1 cellular context compared by ENCODE assay signal in genomic region chrX:39816871-39817731, GRCh38.
TF ChIP-seq lines count a peak whose summit lies in the region.

No MANE protein-coding gene starts in this region.

TF ChIP-seq in WTC11, 78 proteins besides CTCF, POLR2A, EP300 and RAD21 (continued from another document and continues in another):
- TF ChIP-seq PREB (CRISPR knock-in tag; IDR thresholded peaks at IDR 0.05; ENCODE audit: borderline replicate concordance) = no peak
- TF ChIP-seq TEAD4 (CRISPR knock-in tag; IDR thresholded peaks at IDR 0.05) = no peak
- peak; percentile 56; the same call in 1 of the 2 replicates for TF ChIP-seq FOXP4 (CRISPR knock-in tag; IDR thresholded peaks at IDR 0.05)
- TF ChIP-seq, protein P1, sequence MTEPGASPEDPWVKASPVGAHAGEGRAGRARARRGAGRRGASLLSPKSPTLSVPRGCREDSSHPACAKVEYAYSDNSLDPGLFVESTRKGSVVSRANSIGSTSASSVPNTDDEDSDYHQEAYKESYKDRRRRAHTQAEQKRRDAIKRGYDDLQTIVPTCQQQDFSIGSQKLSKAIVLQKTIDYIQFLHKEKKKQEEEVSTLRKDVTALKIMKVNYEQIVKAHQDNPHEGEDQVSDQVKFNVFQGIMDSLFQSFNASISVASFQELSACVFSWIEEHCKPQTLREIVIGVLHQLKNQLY (CRISPR knock-in tag; IDR thresholded peaks at IDR 0.05) = no peak
- no peak for TF ChIP-seq ARID4B (CRISPR knock-in tag; IDR thresholded peaks at IDR 0.05; ENCODE audit: borderline replicate concordance)
- TF ChIP-seq, protein P2, sequence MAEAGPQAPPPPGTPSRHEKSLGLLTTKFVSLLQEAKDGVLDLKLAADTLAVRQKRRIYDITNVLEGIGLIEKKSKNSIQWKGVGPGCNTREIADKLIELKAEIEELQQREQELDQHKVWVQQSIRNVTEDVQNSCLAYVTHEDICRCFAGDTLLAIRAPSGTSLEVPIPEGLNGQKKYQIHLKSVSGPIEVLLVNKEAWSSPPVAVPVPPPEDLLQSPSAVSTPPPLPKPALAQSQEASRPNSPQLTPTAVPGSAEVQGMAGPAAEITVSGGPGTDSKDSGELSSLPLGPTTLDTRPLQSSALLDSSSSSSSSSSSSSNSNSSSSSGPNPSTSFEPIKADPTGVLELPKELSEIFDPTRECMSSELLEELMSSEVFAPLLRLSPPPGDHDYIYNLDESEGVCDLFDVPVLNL (CRISPR knock-in tag; IDR thresholded peaks at IDR 0.05; ENCODE audit: borderline replicate concordance, low read depth) = no peak
- no peak for TF ChIP-seq ZNF425 (CRISPR knock-in tag; conservative IDR thresholded peaks at IDR 0.05)
- no peak for TF ChIP-seq SMAD3 (CRISPR knock-in tag; IDR thresholded peaks at IDR 0.05; ENCODE audit: borderline replicate concordance)
- no peak for TF ChIP-seq ESRRA (CRISPR knock-in tag; IDR thresholded peaks at IDR 0.05; ENCODE audit: borderline replicate concordance)
- TF ChIP-seq NR2C2 (CRISPR knock-in tag; IDR thresholded peaks at IDR 0.05) = no peak
- TF ChIP-seq, protein P3, sequence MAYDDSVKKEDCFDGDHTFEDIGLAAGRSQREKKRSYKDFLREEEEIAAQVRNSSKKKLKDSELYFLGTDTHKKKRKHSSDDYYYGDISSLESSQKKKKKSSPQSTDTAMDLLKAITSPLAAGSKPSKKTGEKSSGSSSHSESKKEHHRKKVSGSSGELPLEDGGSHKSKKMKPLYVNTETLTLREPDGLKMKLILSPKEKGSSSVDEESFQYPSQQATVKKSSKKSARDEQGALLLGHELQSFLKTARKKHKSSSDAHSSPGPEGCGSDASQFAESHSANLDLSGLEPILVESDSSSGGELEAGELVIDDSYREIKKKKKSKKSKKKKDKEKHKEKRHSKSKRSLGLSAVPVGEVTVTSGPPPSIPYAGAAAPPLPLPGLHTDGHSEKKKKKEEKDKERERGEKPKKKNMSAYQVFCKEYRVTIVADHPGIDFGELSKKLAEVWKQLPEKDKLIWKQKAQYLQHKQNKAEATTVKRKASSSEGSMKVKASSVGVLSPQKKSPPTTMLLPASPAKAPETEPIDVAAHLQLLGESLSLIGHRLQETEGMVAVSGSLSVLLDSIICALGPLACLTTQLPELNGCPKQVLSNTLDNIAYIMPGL (CRISPR knock-in tag; IDR thresholded peaks at IDR 0.05) = no peak
- TF ChIP-seq TCF7 (CRISPR knock-in tag; IDR thresholded peaks at IDR 0.05; ENCODE audit: low read depth) = no peak
- no peak for TF ChIP-seq ZNF416 (CRISPR knock-in tag; IDR thresholded peaks at IDR 0.05)
- TF ChIP-seq, protein P4, sequence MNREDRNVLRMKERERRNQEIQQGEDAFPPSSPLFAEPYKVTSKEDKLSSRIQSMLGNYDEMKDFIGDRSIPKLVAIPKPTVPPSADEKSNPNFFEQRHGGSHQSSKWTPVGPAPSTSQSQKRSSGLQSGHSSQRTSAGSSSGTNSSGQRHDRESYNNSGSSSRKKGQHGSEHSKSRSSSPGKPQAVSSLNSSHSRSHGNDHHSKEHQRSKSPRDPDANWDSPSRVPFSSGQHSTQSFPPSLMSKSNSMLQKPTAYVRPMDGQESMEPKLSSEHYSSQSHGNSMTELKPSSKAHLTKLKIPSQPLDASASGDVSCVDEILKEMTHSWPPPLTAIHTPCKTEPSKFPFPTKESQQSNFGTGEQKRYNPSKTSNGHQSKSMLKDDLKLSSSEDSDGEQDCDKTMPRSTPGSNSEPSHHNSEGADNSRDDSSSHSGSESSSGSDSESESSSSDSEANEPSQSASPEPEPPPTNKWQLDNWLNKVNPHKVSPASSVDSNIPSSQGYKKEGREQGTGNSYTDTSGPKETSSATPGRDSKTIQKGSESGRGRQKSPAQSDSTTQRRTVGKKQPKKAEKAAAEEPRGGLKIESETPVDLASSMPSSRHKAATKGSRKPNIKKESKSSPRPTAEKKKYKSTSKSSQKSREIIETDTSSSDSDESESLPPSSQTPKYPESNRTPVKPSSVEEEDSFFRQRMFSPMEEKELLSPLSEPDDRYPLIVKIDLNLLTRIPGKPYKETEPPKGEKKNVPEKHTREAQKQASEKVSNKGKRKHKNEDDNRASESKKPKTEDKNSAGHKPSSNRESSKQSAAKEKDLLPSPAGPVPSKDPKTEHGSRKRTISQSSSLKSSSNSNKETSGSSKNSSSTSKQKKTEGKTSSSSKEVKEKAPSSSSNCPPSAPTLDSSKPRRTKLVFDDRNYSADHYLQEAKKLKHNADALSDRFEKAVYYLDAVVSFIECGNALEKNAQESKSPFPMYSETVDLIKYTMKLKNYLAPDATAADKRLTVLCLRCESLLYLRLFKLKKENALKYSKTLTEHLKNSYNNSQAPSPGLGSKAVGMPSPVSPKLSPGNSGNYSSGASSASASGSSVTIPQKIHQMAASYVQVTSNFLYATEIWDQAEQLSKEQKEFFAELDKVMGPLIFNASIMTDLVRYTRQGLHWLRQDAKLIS (CRISPR knock-in tag; IDR thresholded peaks at IDR 0.05; ENCODE audit: borderline replicate concordance) = no peak
- peak; percentile 70; the same call in 1 of the 2 replicates for TF ChIP-seq FOXK1 (CRISPR knock-in tag; IDR thresholded peaks at IDR 0.05)
- TF ChIP-seq GTF2I (CRISPR knock-in tag; conservative IDR thresholded peaks at IDR 0.05) = no peak
- no peak for TF ChIP-seq ZSCAN18 (CRISPR knock-in tag; IDR thresholded peaks at IDR 0.05)
- no peak for TF ChIP-seq ATF6 (CRISPR knock-in tag; IDR thresholded peaks at IDR 0.05)
- no peak for TF ChIP-seq ZNF219 (CRISPR knock-in tag; IDR thresholded peaks at IDR 0.05; ENCODE audit: borderline replicate concordance)
- TF ChIP-seq, protein P5, sequence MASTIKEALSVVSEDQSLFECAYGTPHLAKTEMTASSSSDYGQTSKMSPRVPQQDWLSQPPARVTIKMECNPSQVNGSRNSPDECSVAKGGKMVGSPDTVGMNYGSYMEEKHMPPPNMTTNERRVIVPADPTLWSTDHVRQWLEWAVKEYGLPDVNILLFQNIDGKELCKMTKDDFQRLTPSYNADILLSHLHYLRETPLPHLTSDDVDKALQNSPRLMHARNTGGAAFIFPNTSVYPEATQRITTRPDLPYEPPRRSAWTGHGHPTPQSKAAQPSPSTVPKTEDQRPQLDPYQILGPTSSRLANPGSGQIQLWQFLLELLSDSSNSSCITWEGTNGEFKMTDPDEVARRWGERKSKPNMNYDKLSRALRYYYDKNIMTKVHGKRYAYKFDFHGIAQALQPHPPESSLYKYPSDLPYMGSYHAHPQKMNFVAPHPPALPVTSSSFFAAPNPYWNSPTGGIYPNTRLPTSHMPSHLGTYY (CRISPR knock-in tag; IDR thresholded peaks at IDR 0.05) = no peak
- no peak for TF ChIP-seq ZNF317 (CRISPR knock-in tag; IDR thresholded peaks at IDR 0.05; ENCODE audit: borderline replicate concordance, low read depth)
- no peak for TF ChIP-seq NFYB (CRISPR knock-in tag; conservative IDR thresholded peaks at IDR 0.05; ENCODE audit: low read depth)
- TF ChIP-seq GABPB1 (CRISPR knock-in tag; IDR thresholded peaks at IDR 0.05) = no peak
- no peak for TF ChIP-seq MXD4 (CRISPR knock-in tag; IDR thresholded peaks at IDR 0.05; ENCODE audit: borderline replicate concordance)
- TF ChIP-seq, protein P6, sequence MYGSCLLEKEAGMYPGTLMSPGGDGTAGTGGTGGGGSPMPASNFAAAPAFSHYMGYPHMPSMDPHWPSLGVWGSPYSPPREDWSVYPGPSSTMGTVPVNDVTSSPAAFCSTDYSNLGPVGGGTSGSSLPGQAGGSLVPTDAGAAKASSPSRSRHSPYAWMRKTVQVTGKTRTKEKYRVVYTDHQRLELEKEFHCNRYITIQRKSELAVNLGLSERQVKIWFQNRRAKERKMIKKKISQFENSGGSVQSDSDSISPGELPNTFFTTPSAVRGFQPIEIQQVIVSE (CRISPR knock-in tag; IDR thresholded peaks at IDR 0.05; ENCODE audit: borderline replicate concordance) = no peak
- TF ChIP-seq RELA (CRISPR knock-in tag; IDR thresholded peaks at IDR 0.05; ENCODE audit: borderline replicate concordance) = no peak
- TF ChIP-seq ELF4 (CRISPR knock-in tag; IDR thresholded peaks at IDR 0.05; ENCODE audit: low read depth) = no peak
- no peak for TF ChIP-seq ZNF423 (CRISPR knock-in tag; IDR thresholded peaks at IDR 0.05)
- no peak for TF ChIP-seq ZBTB21 (CRISPR knock-in tag; IDR thresholded peaks at IDR 0.05; ENCODE audit: borderline replicate concordance)
